In the genomic region with DNA sequence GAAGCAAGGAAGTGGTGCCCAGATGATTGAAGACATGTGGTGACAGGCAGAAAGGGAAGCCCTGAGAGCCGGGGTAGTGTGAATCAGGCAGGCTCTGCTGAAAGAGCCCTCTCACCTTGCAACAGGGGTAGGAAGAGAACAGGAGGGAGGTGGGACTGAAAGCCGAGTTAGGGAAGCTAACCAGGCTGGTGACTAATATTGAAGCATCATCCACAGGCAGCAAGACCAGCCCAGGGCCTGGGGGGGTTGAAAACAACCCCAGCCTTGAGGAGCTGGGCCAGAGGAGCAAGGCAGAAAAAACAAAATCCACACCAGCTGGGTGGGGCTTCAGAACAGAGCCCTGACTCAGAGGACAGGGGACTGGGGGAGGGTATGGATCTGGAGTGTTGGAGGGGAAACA, we compare ENCODE assay signal across 11 cellular contexts. TPM values are rescaled to one million over a fixed set of nuclear protein-coding genes. Genes with fewer than 3 reads are reported as not detected.
A peak's percentile ranks its signal among the peaks of the same experiment; 100 is the strongest.
DNase-seq lines count a peak whose midpoint lies in the region; ATAC-seq lines count a peak whose summit lies in the region.
"Had no signal": no experiment of that assay in that cellular context is flagged by ENCODE, and none has a peak within 500 bp of the region (broad histone marks: within the 10 kb centered on the region; RNA-seq: fewer than 3 reads in every experiment).

No MANE protein-coding gene starts in this region.

- WGBS in mesodermal cell (ENCODE audit: insufficient coverage in 2 of 2), 2 experiments, result 44 to 71% methylated on average over 1 to 2 of the region's 2 CpGs

- peaks cover 75% of the 10 kb centered on the region for H3K36me3 ChIP-seq in mesodermal cell (ENCODE audit: control insufficient read depth, insufficient read depth, low read length)

- peak overlapping the region; percentile 44 for H3K27ac Mint-ChIP-seq in central memory CD8-positive, alpha-beta T cell (ENCODE audit: low read depth)

- no peaks in the 10 kb centered on the region for H3K9me3 Mint-ChIP-seq in central memory CD8-positive, alpha-beta T cell

- H3K4me1 Mint-ChIP-seq in central memory CD8-positive, alpha-beta T cell, result peaks cover 18% of the 10 kb centered on the region

- no peak overlapping the region for H3K4me3 ChIP-seq in mesodermal cell (ENCODE audit: extremely low read depth, insufficient read depth, low read length, poor library complexity, severe bottlenecking)

- H3K9me3 ChIP-seq in mesodermal cell (ENCODE audit: control insufficient read depth, low read length), result no peaks in the 10 kb centered on the region

- H3K4me1 ChIP-seq in mesodermal cell (ENCODE audit: control insufficient read depth, insufficient read depth, low read length, poor library complexity, severe bottlenecking), result peaks cover 21% of the 10 kb centered on the region

- DNase-seq in AG20443 (ENCODE audit: low spot score) (peak; percentile 82), M059J (ENCODE audit: low read depth) (peak; percentile 93), NCI-H1694 (lab: John Stamatoyannopoulos, UW) (no peak), OCI-M1 (lab: John Stamatoyannopoulos, UW) (no peak), GM19238 (ENCODE audit: insufficient read length, low spot score) (no peak), germinal center (ENCODE audit: low spot score) (no peak)
- no peak for DNase-seq in central memory CD8-positive, alpha-beta T cell (ENCODE audit: low spot score in 2 of 2)
- DNase-seq: activated T-cell treated with anti-CD3 and anti-CD28 coated beads, Interleukin-2, amount 50 U/mL, for 1 hour; NCI-H524 treated with DMSO at 0.1 percent for 48 hours had no signal

- H3K27ac ChIP-seq in mesodermal cell (ENCODE audit: low read depth, low read length, severe bottlenecking), result peak overlapping the region; percentile 0

- no peak for ATAC-seq in central memory CD8-positive, alpha-beta T cell (replicated peaks; ENCODE audit: extremely low read depth, poor library complexity, severe bottlenecking)

- no peak overlapping the region for H3K4me3 Mint-ChIP-seq in central memory CD8-positive, alpha-beta T cell

- H3K27me3 Mint-ChIP-seq in central memory CD8-positive, alpha-beta T cell, result no peaks in the 10 kb centered on the region

- H3K36me3 Mint-ChIP-seq in central memory CD8-positive, alpha-beta T cell (ENCODE audit: insufficient read depth), result peaks cover 20% of the 10 kb centered on the region

RNA-seq across cellular contexts. Expression of gene CRTAM, which starts 35.0 kb away (rescaled TPM):
- not detected in 2 replicates for total RNA-seq in M059J (2014; rRNA removed; shearing (Covaris generic))
- not detected for polyA plus RNA-seq in mesodermal cell (2013, experiment 1 of 2)
- polyA plus RNA-seq in mesodermal cell (2013, experiment 2 of 2), result not detected
- total RNA-seq: lung microvascular endothelial cell had no signal

Comparison
In these comparisons a context has a peak if more than half of its experiments do, and no peak if none do; other contexts are left out.
1. DNase-seq: peak in AG20443 (single experiment) and M059J (single experiment); none in central memory CD8-positive, alpha-beta T cell (0 of 2), NCI-H1694 (single experiment), OCI-M1 (single experiment), GM19238 (single experiment) and germinal center (single experiment).